Comparison of ENCODE assay signal across 9 cellular contexts in genomic region chr7:151245360-151246160, GRCh38. TPM values are rescaled to one million over a fixed set of nuclear protein-coding genes. Genes with fewer than 3 reads are reported as not detected.
DNase-seq lines count a peak whose midpoint lies in the region; ATAC-seq, FAIRE-seq and TF ChIP-seq lines count a peak whose summit lies in the region.
"Had no signal": no experiment of that assay in that cellular context is flagged by ENCODE, and none has a peak within 500 bp of the region (broad histone marks: within the 10 kb centered on the region; RNA-seq: fewer than 3 reads in every experiment).

No MANE protein-coding gene starts in this region.

- peak; percentile 4 to 19 (median 13) for ATAC-seq in pancreas
- ATAC-seq in GM19035 (IDR thresholded peaks at IDR 0.05; ENCODE audit: unreplicated experiment) = no peak
- no peak for ATAC-seq in GM21723 (IDR thresholded peaks at IDR 0.05; ENCODE audit: unreplicated experiment)

- peaks cover 23 to 28% (median 23%) of the 10 kb centered on the region in 3 donors for H3K4me1 ChIP-seq in pancreas

- no peak overlapping the region for H3K27ac ChIP-seq in pancreas
- H3K27ac ChIP-seq: epithelial cell of prostate had no signal

- H3K4me3 ChIP-seq in fibroblast of pulmonary artery (replicated peaks; ENCODE audit: low read depth, low read length) (peak overlapping the region; percentile 22), pancreas (peak overlapping the region in 2 of 4 donors; percentile 29 to 39)

- TF ChIP-seq CTCF in fibroblast of pulmonary artery (IDR thresholded peaks at IDR 0.05; ENCODE audit: low read length, missing control alignments) = peak; percentile 17
- peak; percentile 33 to 63 (median 46) for TF ChIP-seq CTCF in pancreas (IDR thresholded peaks at IDR 0.05)

- H3K36me3 ChIP-seq in pancreas = no peaks in the 10 kb centered on the region

- no peak for FAIRE-seq in pancreas (lab: Jason Lieb, UNC)

- no peaks in the 10 kb centered on the region for H3K9me3 ChIP-seq in pancreas

- DNase-seq in NCI-H2171 treated with DMSO at 0.1 percent for 48 hours (lab: John Stamatoyannopoulos, UW) (peak; percentile 49), NCI-H2171 (lab: John Stamatoyannopoulos, UW) (no peak), NCI-H1930 (lab: John Stamatoyannopoulos, UW) (peak; percentile 56 to 88), fibroblast of pulmonary artery (ENCODE audit: low read depth) (no peak), pancreas (peak in 3 of 6 donors; percentile 43 to 80 (median 66))
- DNase-seq in activated T-cell treated with anti-CD3 and anti-CD28 coated beads, Interleukin-2, amount 50 U/mL, for 48 hours = peak; percentile 74 to 80

- intact Hi-C loops in pancreas (cut with DNase I) = loop anchor here in 1 of 3 donors (10.0 kb wide), 1 partner anchor 59 kb away; no protein-coding TSS in a partner anchor

- 12% methylated on average over 57 to 60 of the region's 60 CpGs for WGBS in pancreas, 2 donors

- H3K27me3 ChIP-seq in pancreas = no peaks in the 10 kb centered on the region

RNA-seq across cellular contexts. Expression of gene SMARCD3, which starts 2.9 kb away (rescaled TPM):
- total RNA-seq in pancreas = 10 to 100 TPM; 13.0 to 30.8 (median 15.3) TPM
- polyA plus RNA-seq in pancreas = 10 to 100 TPM; 46.6 to 69.9 TPM

RNA-seq across cellular contexts. Expression of gene CHPF2, which starts 13.3 kb away (rescaled TPM):
- total RNA-seq in pancreas = 10 to 100 TPM; 12.8 to 27.9 (median 18.9) TPM
- 10 to 100 TPM; 35.3 to 38.6 TPM for polyA plus RNA-seq in pancreas

RNA-seq across cellular contexts. Expression of gene ABCF2, which starts 18.6 kb away (rescaled TPM):
- total RNA-seq in pancreas = 10 to 100 TPM in 4 of 6 donors, 1 to 10 TPM in 2; 7.1 to 13.6 (median 11.9) TPM
- 10 to 100 TPM in 1 of 2 donors, 1 to 10 TPM in 1; 9.7 to 10.9 TPM for polyA plus RNA-seq in pancreas

RNA-seq across cellular contexts. Expression of gene H2BK1, which starts 35.3 kb away (rescaled TPM):
- total RNA-seq in pancreas = not detected
- polyA plus RNA-seq in pancreas = not detected

RNA-seq across cellular contexts. Expression of gene ASB10, which starts 58.5 kb away (rescaled TPM):
- total RNA-seq in pancreas = not detected
- polyA plus RNA-seq in pancreas = not detected

Comparison
In these comparisons a context has a peak if more than half of its experiments do, and no peak if none do; other contexts are left out.
1. DNase-seq: peak in NCI-H2171 treated with DMSO at 0.1 percent for 48 hours (single experiment), NCI-H1930 (2 of 2) and activated T-cell treated with anti-CD3 and anti-CD28 coated beads, Interleukin-2, amount 50 U/mL, for 48 hours (2 of 2); none in NCI-H2171 (single experiment) and fibroblast of pulmonary artery (single experiment).
2. ATAC-seq: peak in pancreas (4 of 4); none in GM19035 (single experiment) and GM21723 (single experiment).